8 cellular contexts compared by ENCODE assay signal in the genomic region with DNA sequence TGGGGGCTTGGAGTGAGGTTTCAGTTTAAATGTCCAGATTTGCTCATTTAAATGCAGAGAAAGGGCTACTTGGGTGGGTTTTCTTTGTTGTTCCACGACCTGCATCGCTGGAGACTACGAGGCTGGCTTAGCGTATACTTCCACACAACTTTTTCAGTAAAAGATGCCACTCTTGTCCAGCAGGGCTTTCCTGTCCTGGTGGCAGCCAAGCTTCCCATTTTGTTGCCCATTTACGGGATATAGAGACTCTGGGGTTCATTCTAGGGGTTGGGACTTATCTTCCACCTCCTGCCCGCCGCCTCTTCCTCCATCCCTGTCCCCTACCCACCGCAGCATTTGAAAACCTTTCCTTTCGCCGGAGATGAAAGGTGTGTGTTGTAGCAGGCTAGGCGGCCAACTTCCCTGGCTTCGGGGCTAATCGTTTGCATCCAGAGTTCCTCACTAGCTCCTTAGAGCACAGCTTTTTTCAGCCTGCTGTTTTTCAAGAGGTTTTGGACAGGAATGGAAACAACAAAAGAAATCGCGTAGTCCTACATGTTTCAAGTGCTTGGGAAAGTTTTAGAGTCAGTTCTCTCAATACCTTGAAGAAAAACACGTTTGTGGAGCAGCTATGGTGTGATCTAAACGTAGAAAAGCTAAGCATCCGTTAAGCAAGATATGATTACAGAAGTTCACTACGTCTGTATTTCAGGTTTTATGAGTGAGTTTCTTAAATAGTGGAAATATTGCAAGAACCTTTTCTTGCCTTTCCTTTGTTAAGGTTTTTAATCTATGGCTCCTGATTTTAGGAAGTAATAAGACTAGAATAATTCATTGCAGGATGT. TPM values are rescaled to one million over a fixed set of nuclear protein-coding genes. Genes with fewer than 3 reads are reported as not detected.
DNase-seq lines count a peak whose midpoint lies in the region; ATAC-seq, FAIRE-seq and TF ChIP-seq lines count a peak whose summit lies in the region.

No MANE protein-coding gene starts in this region.

- no peaks in the 10 kb centered on the region for H4K20me1 ChIP-seq in endothelial cell of umbilical vein (replicated peaks; ENCODE audit: control insufficient read depth, extremely low read depth, insufficient read depth, low read length)
- H4K20me1 ChIP-seq in neural progenitor cell (ENCODE audit: low read depth) = peaks cover 8% of the 10 kb centered on the region

- H3K27ac ChIP-seq in A673 (ENCODE audit: low read depth, low read length, poor library complexity, severe bottlenecking) (peak overlapping the region; percentile 51), RWPE2 (ENCODE audit: poor library complexity, severe bottlenecking) (peak overlapping the region; percentile 61), endothelial cell of umbilical vein (ENCODE audit: insufficient read depth, low read depth, low read length) (no peak overlapping the region), neural progenitor cell (peak overlapping the region; percentile 75)

- POLR2A ChIA-PET in A673 (lab: Charles Lee; ENCODE audit: low non-redundant PET) = interaction anchor here (0.6 kb wide), 1 partner anchor 24 kb away, joined by 5 read pairs; no protein-coding TSS in a partner anchor
- POLR2A ChIA-PET in endothelial cell of umbilical vein (lab: Charles Lee) = interaction anchor here (1.3 kb wide), 1 partner anchor 26 kb away, joined by 7 read pairs; a partner anchor contains a TSS

- H3K9me1 ChIP-seq in endothelial cell of umbilical vein (replicated peaks; ENCODE audit: control insufficient read depth, extremely low read depth, insufficient read depth, low read length) = no peaks in the 10 kb centered on the region

- ATAC-seq in HG03045 (IDR thresholded peaks at IDR 0.05; ENCODE audit: unreplicated experiment) (peak; percentile 29), RWPE2 (ENCODE audit: low read depth) (peak; percentile 59), GM18517 (IDR thresholded peaks at IDR 0.05; ENCODE audit: unreplicated experiment) (no peak)
- no peak for ATAC-seq in activated CD4-positive, CD25-positive, alpha-beta regulatory T cell treated with anti-CD3 and anti-CD28 coated beads, Interleukin-2, amount 50 U/mL, for 24 hours

- no peak for TF ChIP-seq POLR2A in endothelial cell of umbilical vein (IDR thresholded peaks at IDR 0.05; ENCODE audit: low read depth, low read length)

- H3K4me1 ChIP-seq in A673 (ENCODE audit: insufficient read depth, low read length, poor library complexity, severe bottlenecking) (peaks cover 16% of the 10 kb centered on the region), RWPE2 (ENCODE audit: insufficient read depth, poor library complexity, severe bottlenecking) (peaks cover 12% of the 10 kb centered on the region), endothelial cell of umbilical vein (ENCODE audit: control insufficient read depth, extremely low read depth, insufficient read depth, low read length) (peaks cover 12% of the 10 kb centered on the region), neural progenitor cell (peaks cover 13% of the 10 kb centered on the region)

- peak; percentile 55 for FAIRE-seq in endothelial cell of umbilical vein (lab: Jason Lieb, UNC)

- H3K9me3 ChIP-seq in A673 (ENCODE audit: low read depth, low read length, poor library complexity, severe bottlenecking) (no peaks in the 10 kb centered on the region), RWPE2 (ENCODE audit: severe bottlenecking) (no peaks in the 10 kb centered on the region), endothelial cell of umbilical vein (replicated peaks; ENCODE audit: control insufficient read depth, insufficient read depth, low read length) (no peaks in the 10 kb centered on the region), neural progenitor cell (ENCODE audit: low read depth) (no peaks in the 10 kb centered on the region)

- no peaks in the 10 kb centered on the region for H3K79me2 ChIP-seq in endothelial cell of umbilical vein (ENCODE audit: control insufficient read depth, insufficient read depth, low read length)
- H3K79me2 ChIP-seq in neural progenitor cell (ENCODE audit: low read depth) = peaks cover 52% of the 10 kb centered on the region

- H3K36me3 ChIP-seq in A673 (ENCODE audit: insufficient read depth, low read length, poor library complexity, severe bottlenecking) (no peaks in the 10 kb centered on the region), GM06990 (ENCODE audit: control insufficient read depth, insufficient read depth, low read length) (no peaks in the 10 kb centered on the region), RWPE2 (ENCODE audit: low read depth) (no peaks in the 10 kb centered on the region), endothelial cell of umbilical vein (ENCODE audit: control insufficient read depth in 2 of 2, extremely low read depth in 1 of 2, insufficient read depth in 2 of 2, low read length in 2 of 2) (no peaks in the 10 kb centered on the region), neural progenitor cell (no peaks in the 10 kb centered on the region)

- peak overlapping the region; percentile 99 for H3K4me2 ChIP-seq in endothelial cell of umbilical vein (ENCODE audit: insufficient read depth, low read length)
- peak overlapping the region; percentile 96 for H3K4me2 ChIP-seq in neural progenitor cell

- peak overlapping the region; percentile 50 for H3K9ac ChIP-seq in endothelial cell of umbilical vein (replicated peaks; ENCODE audit: extremely low read depth, insufficient read depth, low read length)
- peak overlapping the region; percentile 59 for H3K9ac ChIP-seq in neural progenitor cell

- peaks cover 22% of the 10 kb centered on the region for H3K4me1 Mint-ChIP-seq in neural progenitor cell

- peaks cover 14% of the 10 kb centered on the region for H3F3A ChIP-seq in neural progenitor cell (ENCODE audit: low read depth)

- BruUV-seq in A673 (replicated peaks; lab: Mats Ljungman, UMichigan) = TSS peak; percentile 55
- TSS peak; percentile 50 for BruUV-seq in endothelial cell of umbilical vein (replicated peaks; lab: Mats Ljungman, UMichigan)

- H2AFZ ChIP-seq in endothelial cell of umbilical vein (ENCODE audit: low read depth, low read length) = peak overlapping the region; percentile 97
- H2AFZ ChIP-seq in neural progenitor cell (replicated peaks) = peak overlapping the region; percentile 91

- H3K36me3 Mint-ChIP-seq in neural progenitor cell = no peaks in the 10 kb centered on the region

- intact Hi-C loops in A673 (cut with micrococcal nuclease; ENCODE audit: unreplicated experiment) (loop anchor here (10.0 kb wide), 1 partner anchor 261 kb away; no protein-coding TSS in a partner anchor), endothelial cell of umbilical vein (cut with micrococcal nuclease) (loop anchor here (1.0 kb wide), 1 partner anchor 26 kb away; a partner anchor contains a TSS)

- dilution Hi-C loops in endothelial cell of umbilical vein (cut with MboI; ENCODE audit: extremely low pct_ligation_motif_present, low sequenced_read_pairs) = no loop called here

- H3K4me3 ChIP-seq in A673 (ENCODE audit: low read depth, low read length, poor library complexity, severe bottlenecking) = peak overlapping the region; percentile 68
- H3K4me3 ChIP-seq in GM06990 (replicated peaks; ENCODE audit: low read depth, low read length) = peak overlapping the region; percentile 88
- peak overlapping the region; percentile 97 for H3K4me3 ChIP-seq in RWPE2 (ENCODE audit: severe bottlenecking)
- peak overlapping the region; percentile 66 to 95 (median 94) for H3K4me3 ChIP-seq in endothelial cell of umbilical vein (replicated peaks in 1 of 3; ENCODE audit: insufficient read depth in 1 of 3, low read depth in 1 of 3, low read length in 3 of 3)
- H3K4me3 ChIP-seq in neural progenitor cell = peak overlapping the region; percentile 94

- H3K27me3 ChIP-seq in A673 (replicated peaks; ENCODE audit: insufficient read depth, low read depth, low read length, poor library complexity) (no peaks in the 10 kb centered on the region), GM06990 (replicated peaks; ENCODE audit: control insufficient read depth, insufficient read depth, low read length) (no peaks in the 10 kb centered on the region), RWPE2 (ENCODE audit: insufficient read depth, poor library complexity, severe bottlenecking) (no peaks in the 10 kb centered on the region), endothelial cell of umbilical vein (ENCODE audit: control insufficient read depth in 2 of 2, insufficient read depth in 2 of 2, low read length in 2 of 2) (peaks cover 2 to 7% of the 10 kb centered on the region in 2 experiments), neural progenitor cell (peaks cover 11% of the 10 kb centered on the region)

- peaks cover 7% of the 10 kb centered on the region for H3K27me3 Mint-ChIP-seq in neural progenitor cell (ENCODE audit: insufficient read depth, low read depth)

- H3K4me3 Mint-ChIP-seq in neural progenitor cell = peak overlapping the region; percentile 96

- DNase-seq in A673 (ENCODE audit: low spot score) = peak; percentile 49
- peak; percentile 8 for DNase-seq in GM06990 (ENCODE audit: extremely low read depth, insufficient read length)
- DNase-seq in RWPE2 (ENCODE audit: low spot score) = no peak
- DNase-seq in endothelial cell of umbilical vein (ENCODE audit: low read depth, low spot score) = peak; percentile 42
- DNase-seq in neural progenitor cell (ENCODE audit: low spot score) = peak; percentile 53

- TF ChIP-seq CTCF in A673 (conservative IDR thresholded peaks at IDR 0.05; ENCODE audit: low read depth, low read length) = peak; percentile 32
- peak; percentile 16 for TF ChIP-seq CTCF in GM06990 (IDR thresholded peaks at IDR 0.05; ENCODE audit: insufficient read depth, low read length, poor library complexity, severe bottlenecking)
- peak; percentile 38 for TF ChIP-seq CTCF in RWPE2 (IDR thresholded peaks at IDR 0.05; ENCODE audit: poor library complexity, severe bottlenecking)
- TF ChIP-seq CTCF in endothelial cell of umbilical vein (IDR thresholded peaks at IDR 0.05; ENCODE audit: extremely low read depth in 1 of 2, insufficient read depth in 1 of 2, low read depth in 1 of 2, low read length in 2 of 2) = peak; percentile 17 to 23
- TF ChIP-seq CTCF in neural progenitor cell (IDR thresholded peaks at IDR 0.05) = no peak

- CTCF ChIA-PET in A673 (lab: Charles Lee) (interaction anchor here (0.5 to 0.8 kb wide), 4 partner anchors 9 to 293 kb away, joined by 3 to 10 read pairs (median 4); a partner anchor contains a TSS), endothelial cell of umbilical vein (lab: Charles Lee) (interaction anchor here (1.0 to 2.5 kb wide), 11 partner anchors 8 to 307 kb away, joined by 3 to 27 read pairs (median 5); a partner anchor contains a TSS)

- H3K9me3 Mint-ChIP-seq in neural progenitor cell = no peaks in the 10 kb centered on the region

- H3K27ac Mint-ChIP-seq in neural progenitor cell = peak overlapping the region; percentile 67

RNA-seq across cellular contexts. Expression of a gene that starts 0.8 kb away (rescaled TPM):
- total RNA-seq in A673 (2021) (18.9 and 19.1 TPM in 2 replicates), endothelial cell of umbilical vein (12.7 and 15.6 TPM in 2 replicates), neural progenitor cell (ENCODE audit: low replicate concordance) (27.1 and 46.9 TPM in 2 replicates)
- polyA plus RNA-seq in endothelial cell of umbilical vein = 5.1 and 6.4 TPM in 2 replicates
- polyA plus RNA-seq in endothelial cell of umbilical vein (2011; cell fraction: cytosol; rRNA removed) = 9.2 and 9.8 TPM in 2 replicates
- polyA plus RNA-seq in endothelial cell of umbilical vein (2011; cell fraction: nucleus; rRNA removed) = 3.5 and 7.6 TPM in 2 replicates
- polyA plus RNA-seq in endothelial cell of umbilical vein (2012) = 7.4 and 16.2 TPM in 2 replicates
- 4.8 and 6.0 TPM in 2 replicates for polyA minus RNA-seq in endothelial cell of umbilical vein
- 9.7 TPM for polyA minus RNA-seq in endothelial cell of umbilical vein (2011; cell fraction: cytosol; rRNA and poly(A)+ RNA removed)
- polyA minus RNA-seq in endothelial cell of umbilical vein (2011; cell fraction: nucleus; rRNA and poly(A)+ RNA removed) = 2.4 and 3.2 TPM in 2 replicates

RNA-seq across cellular contexts. Expression of a gene that starts 25.9 kb away (rescaled TPM):
- 411 and 444 TPM in 2 replicates for total RNA-seq in A673 (2021)
- total RNA-seq in endothelial cell of umbilical vein = 250 and 260 TPM in 2 replicates
- 238 and 279 TPM in 2 replicates for polyA plus RNA-seq in endothelial cell of umbilical vein
- polyA plus RNA-seq in endothelial cell of umbilical vein (2011; cell fraction: cytosol; rRNA removed) = 320 and 357 TPM in 2 replicates
- polyA plus RNA-seq in endothelial cell of umbilical vein (2011; cell fraction: nucleus; rRNA removed) = 161 and 222 TPM in 2 replicates
- 268 and 475 TPM in 2 replicates for polyA plus RNA-seq in endothelial cell of umbilical vein (2012)
- 104 and 122 TPM in 2 replicates for polyA minus RNA-seq in endothelial cell of umbilical vein
- 121 TPM for polyA minus RNA-seq in endothelial cell of umbilical vein (2011; cell fraction: cytosol; rRNA and poly(A)+ RNA removed)
- polyA minus RNA-seq in endothelial cell of umbilical vein (2011; cell fraction: nucleus; rRNA and poly(A)+ RNA removed) = 34.0 and 56.6 TPM in 2 replicates
- total RNA-seq in neural progenitor cell (ENCODE audit: low replicate concordance) = 368 and 595 TPM in 2 replicates

RNA-seq across cellular contexts. Expression of a gene that starts 54.6 kb away (rescaled TPM):
- total RNA-seq in A673 (2021) (not detected in 2 replicates), endothelial cell of umbilical vein (not detected in 2 replicates), neural progenitor cell (ENCODE audit: low replicate concordance) (0.84 and 1.6 TPM in 2 replicates)
- not detected in 2 replicates for polyA plus RNA-seq in endothelial cell of umbilical vein
- not detected in 2 replicates for polyA plus RNA-seq in endothelial cell of umbilical vein (2011; cell fraction: cytosol; rRNA removed)
- not detected in 2 replicates for polyA plus RNA-seq in endothelial cell of umbilical vein (2011; cell fraction: nucleus; rRNA removed)
- 0.05 TPM in 1 of 2 replicates, not detected in the other for polyA plus RNA-seq in endothelial cell of umbilical vein (2012)
- not detected in 2 replicates for polyA minus RNA-seq in endothelial cell of umbilical vein
- not detected for polyA minus RNA-seq in endothelial cell of umbilical vein (2011; cell fraction: cytosol; rRNA and poly(A)+ RNA removed)
- not detected in 2 replicates for polyA minus RNA-seq in endothelial cell of umbilical vein (2011; cell fraction: nucleus; rRNA and poly(A)+ RNA removed)

RNA-seq across cellular contexts. Expression of a gene that starts 58.8 kb away (rescaled TPM):
- total RNA-seq in A673 (2021) (0.37 TPM in 1 of 2 replicates, not detected in the other), endothelial cell of umbilical vein (2.1 and 2.7 TPM in 2 replicates), neural progenitor cell (ENCODE audit: low replicate concordance) (2.0 and 10.2 TPM in 2 replicates)
- 1.0 and 1.3 TPM in 2 replicates for polyA plus RNA-seq in endothelial cell of umbilical vein
- polyA plus RNA-seq in endothelial cell of umbilical vein (2011; cell fraction: cytosol; rRNA removed) = 1.8 and 2.1 TPM in 2 replicates
- 1.2 and 1.3 TPM in 2 replicates for polyA plus RNA-seq in endothelial cell of umbilical vein (2011; cell fraction: nucleus; rRNA removed)
- 1.5 and 2.2 TPM in 2 replicates for polyA plus RNA-seq in endothelial cell of umbilical vein (2012)
- 0.87 and 1.6 TPM in 2 replicates for polyA minus RNA-seq in endothelial cell of umbilical vein
- 5.4 TPM for polyA minus RNA-seq in endothelial cell of umbilical vein (2011; cell fraction: cytosol; rRNA and poly(A)+ RNA removed)
- 0.53 and 1.0 TPM in 2 replicates for polyA minus RNA-seq in endothelial cell of umbilical vein (2011; cell fraction: nucleus; rRNA and poly(A)+ RNA removed)

Comparison
In these comparisons a context has a peak if more than half of its experiments do, and no peak if none do; other contexts are left out.
1. ATAC-seq: peak in HG03045 (single experiment) and RWPE2 (single experiment); none in GM18517 (single experiment) and activated CD4-positive, CD25-positive, alpha-beta regulatory T cell treated with anti-CD3 and anti-CD28 coated beads, Interleukin-2, amount 50 U/mL, for 24 hours (0 of 2).
2. Peak in every context shown above with its lines, with median percentiles within 50 percentile points of each other: H3K4me3 ChIP-seq.